27 cellular contexts compared by ENCODE assay signal in the genomic region with DNA sequence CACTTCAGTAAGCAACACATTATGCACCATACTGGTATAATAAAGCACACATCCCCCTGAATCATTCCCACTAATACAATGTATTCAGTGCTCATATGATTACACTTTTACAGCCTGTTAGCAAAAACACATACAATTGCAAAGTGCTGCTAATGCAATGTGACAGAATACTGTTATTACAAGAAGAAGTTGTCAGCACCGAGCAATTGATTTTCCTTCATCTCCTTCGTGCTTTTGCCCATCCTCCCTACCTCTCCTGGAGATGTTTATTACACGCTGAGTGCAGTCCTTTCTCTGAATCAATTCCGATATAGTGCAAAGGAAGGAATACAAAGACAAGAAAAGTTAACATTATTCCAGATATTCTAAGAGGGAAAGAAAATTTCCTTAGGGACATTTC.
"Had no signal": no experiment of that assay in that cellular context is flagged by ENCODE, and none has a peak within 500 bp of the region (broad histone marks: within the 10 kb centered on the region; RNA-seq: fewer than 3 reads in every experiment).

No MANE protein-coding gene starts in this region.

- H3K4me1 Mint-ChIP-seq: naive thymus-derived CD4-positive, alpha-beta T cell; natural killer cell; nephron; stimulated activated effector memory CD8-positive, alpha-beta T cell treated with anti-CD3 and anti-CD28 coated beads, Interleukin-12 subunit alpha, Interleukin-12 subunit beta, amount 100 ng/mL, for 72 hours had no signal

- H3K27me3 Mint-ChIP-seq: stimulated activated naive B cell treated with anti-CD40 and anti-IgM and Interleukin-4, amounts not matched to agents 10 μg/mL and 1 μg/mL and 100 μg/mL, for 72 hours; stimulated activated naive CD8-positive, alpha-beta T cell treated with anti-CD3 and anti-CD28 coated beads, Interleukin-15, Interleukin-2, amounts not matched to agents 100 ng/mL and 50 ng/mL, for 24 hours had no signal

- H3K4me3 Mint-ChIP-seq: naive thymus-derived CD4-positive, alpha-beta T cell; natural killer cell; nephron; neural crest cell; stimulated activated effector memory CD8-positive, alpha-beta T cell treated with anti-CD3 and anti-CD28 coated beads, Interleukin-12 subunit alpha, Interleukin-12 subunit beta, amount 100 ng/mL, for 72 hours; stimulated activated naive B cell treated with anti-CD40 and anti-IgM and Interleukin-4, amounts not matched to agents 10 μg/mL and 1 μg/mL and 100 μg/mL, for 72 hours; stimulated activated naive CD8-positive, alpha-beta T cell treated with anti-CD3 and anti-CD28 coated beads, Interleukin-15, Interleukin-2, amounts not matched to agents 100 ng/mL and 50 ng/mL, for 24 hours had no signal

- H3K27ac Mint-ChIP-seq: naive thymus-derived CD4-positive, alpha-beta T cell; natural killer cell; nephron; stimulated activated effector memory CD8-positive, alpha-beta T cell treated with anti-CD3 and anti-CD28 coated beads, Interleukin-12 subunit alpha, Interleukin-12 subunit beta, amount 100 ng/mL, for 72 hours; stimulated activated naive B cell treated with anti-CD40 and anti-IgM and Interleukin-4, amounts not matched to agents 10 μg/mL and 1 μg/mL and 100 μg/mL, for 72 hours; stimulated activated naive CD8-positive, alpha-beta T cell treated with anti-CD3 and anti-CD28 coated beads, Interleukin-15, Interleukin-2, amounts not matched to agents 100 ng/mL and 50 ng/mL, for 24 hours had no signal

- H3K4me3 ChIP-seq: pancreas, prostate gland, right lobe of liver, sigmoid colon, stomach, thoracic aorta, thyroid gland, tibial nerve, upper lobe of left lung, vagina had no signal

- H3K9me3 Mint-ChIP-seq: natural killer cell, nephron had no signal

- H3K9me3 ChIP-seq: pancreas, prostate gland, right lobe of liver, sigmoid colon, stomach, thoracic aorta, thyroid gland, tibial nerve, upper lobe of left lung, vagina had no signal

- H3K36me3 ChIP-seq: neutrophil, pancreas, prostate gland, right lobe of liver, sigmoid colon, stomach, thoracic aorta, thyroid gland, tibial nerve, upper lobe of left lung, vagina had no signal

- H3K4me1 ChIP-seq: prostate gland, right lobe of liver, sigmoid colon, stomach, thyroid gland, tibial nerve, upper lobe of left lung, vagina had no signal

- DNase-seq: naive thymus-derived CD4-positive, alpha-beta T cell; natural killer cell; nucleus accumbens; pancreas; right cardiac atrium; right lobe of liver; sigmoid colon; small intestine; stimulated activated CD4-positive, alpha-beta T cell treated with anti-CD3 and anti-CD28 coated beads, Interleukin-15, amount 100 ng/mL, for 24 hours; stimulated activated CD4-positive, alpha-beta T cell treated with anti-CD3 and anti-CD28 coated beads, Interleukin-2, amount 100 ng/mL, for 24 hours; stimulated activated CD4-positive, alpha-beta T cell treated with anti-CD3 and anti-CD28 coated beads, Interleukin-2, amount 100 ng/mL, for 48 hours; stimulated activated CD4-positive, alpha-beta T cell treated with anti-CD3 and anti-CD28 coated beads, Interleukin-4, amount 100 ng/mL, for 24 hours; stimulated activated naive B cell treated with anti-CD40 and anti-IgM and Interleukin-4, amounts not matched to agents 10 μg/mL and 1 μg/mL and 100 μg/mL, for 72 hours; stimulated activated naive CD4-positive, alpha-beta T cell treated with Interleukin-2 at 50 U/mL for 16 hours; stomach; thyroid gland; trophoblast cell; upper lobe of left lung had no signal

- H3K27ac ChIP-seq: neutrophil, pancreas, prostate gland, right lobe of liver, sigmoid colon, stomach, thoracic aorta, thyroid gland, tibial nerve, upper lobe of left lung, vagina had no signal

- H3K27me3 ChIP-seq: neutrophil, pancreas, right lobe of liver, sigmoid colon, stomach, thyroid gland, tibial nerve, upper lobe of left lung, vagina had no signal

- H3K36me3 Mint-ChIP-seq: naive thymus-derived CD4-positive, alpha-beta T cell; natural killer cell; stimulated activated effector memory CD8-positive, alpha-beta T cell treated with anti-CD3 and anti-CD28 coated beads, Interleukin-12 subunit alpha, Interleukin-12 subunit beta, amount 100 ng/mL, for 72 hours had no signal

- ATAC-seq: naive thymus-derived CD4-positive, alpha-beta T cell; natural killer cell; pancreas; right cardiac atrium; right lobe of liver; stimulated activated effector memory CD8-positive, alpha-beta T cell treated with anti-CD3 and anti-CD28 coated beads, Interleukin-12 subunit alpha, Interleukin-12 subunit beta, amount 100 ng/mL, for 72 hours; stimulated activated naive B cell treated with anti-CD40 and anti-IgM and Interleukin-4, amounts not matched to agents 10 μg/mL and 1 μg/mL and 100 μg/mL, for 72 hours had no signal
